In genomic region chr15:41585140-41586047, GRCh38 we compare ENCODE assay signal across 8 cellular contexts. TPM values are rescaled to one million over a fixed set of nuclear protein-coding genes. Genes with fewer than 3 reads are reported as not detected.
DNase-seq lines count a peak whose midpoint lies in the region; ATAC-seq lines count a peak whose summit lies in the region.

No MANE protein-coding gene starts in this region.

- peaks cover 8% of the 10 kb centered on the region for H3K4me1 Mint-ChIP-seq in stimulated activated naive CD8-positive, alpha-beta T cell treated with anti-CD3 and anti-CD28 coated beads, Interleukin-15, Interleukin-2, amounts not matched to agents 100 ng/mL and 50 ng/mL, for 24 hours (ENCODE audit: low read depth)

- peaks cover 6% of the 10 kb centered on the region; the same call in 1 of the 2 replicates for H3K27me3 ChIP-seq in ACC112 (ENCODE audit: insufficient read depth, low read length)
- H3K27me3 ChIP-seq in mucosa of rectum (ENCODE audit: control insufficient read depth in 2 of 2, insufficient read depth in 2 of 2, low read length in 2 of 2): peaks cover 0 to 8% of the 10 kb centered on the region in 2 donors

- H3K9me3 ChIP-seq in mucosa of rectum (ENCODE audit: control insufficient read depth in 2 of 2, low read length in 2 of 2): no peaks in the 10 kb centered on the region

- peaks cover 3% of the 10 kb centered on the region for H3K4me1 ChIP-seq in ACC112 (ENCODE audit: control insufficient read depth, insufficient read depth, low read length, unreplicated experiment)
- H3K4me1 ChIP-seq in mucosa of rectum (ENCODE audit: control insufficient read depth in 2 of 2, insufficient read depth in 2 of 2, low read length in 2 of 2): peaks cover 0 to 5% of the 10 kb centered on the region in 2 donors

- peak; percentile 35 for DNase-seq in HS-27A (ENCODE audit: low read depth)
- peak; percentile 7 to 11 for DNase-seq in activated CD8-positive, alpha-beta memory T cell treated with anti-CD3 and anti-CD28 coated beads for 4 hours (ENCODE audit: low read depth in 2 of 2)

- no peak overlapping the region for H3K27ac Mint-ChIP-seq in stimulated activated naive CD8-positive, alpha-beta T cell treated with anti-CD3 and anti-CD28 coated beads, Interleukin-15, Interleukin-2, amounts not matched to agents 100 ng/mL and 50 ng/mL, for 24 hours

- H3K27ac ChIP-seq in ACC112 (ENCODE audit: low read depth, low read length): peak overlapping the region; percentile 28; the same call in 1 of the 2 replicates
- H3K27ac ChIP-seq in mucosa of rectum (ENCODE audit: low read depth in 2 of 2, low read length in 2 of 2): no peak overlapping the region

- no peaks in the 10 kb centered on the region for H3K9me3 Mint-ChIP-seq in stimulated activated naive CD8-positive, alpha-beta T cell treated with anti-CD3 and anti-CD28 coated beads, Interleukin-15, Interleukin-2, amounts not matched to agents 100 ng/mL and 50 ng/mL, for 24 hours

- H3K4me3 Mint-ChIP-seq in stimulated activated naive CD8-positive, alpha-beta T cell treated with anti-CD3 and anti-CD28 coated beads, Interleukin-15, Interleukin-2, amounts not matched to agents 100 ng/mL and 50 ng/mL, for 24 hours: peak overlapping the region; percentile 68

- no peaks in the 10 kb centered on the region for H3K79me2 ChIP-seq in ACC112 (ENCODE audit: control insufficient read depth, insufficient read depth, low read length, unreplicated experiment)

- peak; percentile 48 for ATAC-seq in esophagus mucosa
- no peak for ATAC-seq in HG02884 (IDR thresholded peaks at IDR 0.05; ENCODE audit: unreplicated experiment)
- no peak for ATAC-seq in GM19467 (IDR thresholded peaks at IDR 0.05; ENCODE audit: unreplicated experiment)

- peaks cover 53% of the 10 kb centered on the region for H3K27me3 Mint-ChIP-seq in stimulated activated naive CD8-positive, alpha-beta T cell treated with anti-CD3 and anti-CD28 coated beads, Interleukin-15, Interleukin-2, amounts not matched to agents 100 ng/mL and 50 ng/mL, for 24 hours

- H2AFZ ChIP-seq in ACC112 (ENCODE audit: low read length, unreplicated experiment): peak overlapping the region; percentile 83

- H3K9ac ChIP-seq in mucosa of rectum (ENCODE audit: low read depth in 1 of 2, low read length in 2 of 2): peak overlapping the region; percentile 47 to 48

- H3K36me3 ChIP-seq in ACC112 (ENCODE audit: insufficient read depth, low read length): no peaks in the 10 kb centered on the region
- H3K36me3 ChIP-seq in mucosa of rectum (ENCODE audit: control insufficient read depth in 2 of 2, insufficient read depth in 2 of 2, low read length in 2 of 2): no peaks in the 10 kb centered on the region

- H3K36me3 Mint-ChIP-seq in stimulated activated naive CD8-positive, alpha-beta T cell treated with anti-CD3 and anti-CD28 coated beads, Interleukin-15, Interleukin-2, amounts not matched to agents 100 ng/mL and 50 ng/mL, for 24 hours (ENCODE audit: low read depth): no peaks in the 10 kb centered on the region

- H3K4me3 ChIP-seq in ACC112 (ENCODE audit: low read depth, low read length) (peak overlapping the region; percentile 75), mucosa of rectum (ENCODE audit: low read length in 2 of 2) (peak overlapping the region; percentile 64 to 67)

RNA-seq across cellular contexts. Expression of gene TYRO3, which starts 26.4 kb away (rescaled TPM):
- total RNA-seq in esophagus mucosa: 13.4 TPM

RNA-seq across cellular contexts. Expression of gene RPAP1, which starts 41.3 kb away (rescaled TPM):
- 25.5 TPM for total RNA-seq in esophagus mucosa
